ENCODE assay signal across 22 cellular contexts in genomic region chr7:46197833-46198540, GRCh38.
DNase-seq lines count a peak whose midpoint lies in the region; ATAC-seq and TF ChIP-seq lines count a peak whose summit lies in the region.
"Had no signal": no experiment of that assay in that cellular context is flagged by ENCODE, and none has a peak within 500 bp of the region (broad histone marks: within the 10 kb centered on the region; RNA-seq: fewer than 3 reads in every experiment).

No MANE protein-coding gene starts in this region.

- ATAC-seq in HG03520 (IDR thresholded peaks at IDR 0.05; ENCODE audit: unreplicated experiment), result no peak
- ATAC-seq: GM12878, HepG2 had no signal

- TF ChIP-seq CTCF in choroid plexus epithelial cell (conservative IDR thresholded peaks at IDR 0.05; ENCODE audit: low read depth, low read length) (no peak), fibroblast of villous mesenchyme (IDR thresholded peaks at IDR 0.05; ENCODE audit: insufficient read depth, low read depth, low read length) (no peak)

- DNase-seq in NCI-H446 (lab: John Stamatoyannopoulos, UW) (peak; percentile 27 to 48), choroid plexus epithelial cell (ENCODE audit: low read depth) (peak; percentile 58), fibroblast of villous mesenchyme (ENCODE audit: low read depth) (peak; percentile 74), NCI-H1417 (lab: John Stamatoyannopoulos, UW) (no peak), RPMI8226 (no peak)
- DNase-seq in activated T-cell treated with anti-CD3 and anti-CD28 coated beads, Interleukin-2, amount 50 U/mL, for 48 hours, result no peak
- DNase-seq: ACHN; BE2C; C1 segment of cervical spinal cord; CD4-positive, CD25-positive, alpha-beta regulatory T cell; CD8-positive, alpha-beta memory T cell; COR-L47; DMS 273 treated with DMSO at 0.1 percent for 48 hours; DMS53; DND-41; EL; GOT3; H9; KG1 had no signal

- H3K4me3 ChIP-seq in choroid plexus epithelial cell (ENCODE audit: low read depth, low read length) (no peak overlapping the region), fibroblast of villous mesenchyme (ENCODE audit: low read depth, low read length) (no peak overlapping the region)
- H3K4me3 ChIP-seq: GM12878 had no signal

Comparison
In these comparisons a context has a peak if more than half of its experiments do, and no peak if none do; other contexts are left out.
1. DNase-seq: peak in NCI-H446 (2 of 2), choroid plexus epithelial cell (single experiment) and fibroblast of villous mesenchyme (single experiment); none in NCI-H1417 (0 of 3), RPMI8226 (single experiment) and activated T-cell treated with anti-CD3 and anti-CD28 coated beads, Interleukin-2, amount 50 U/mL, for 48 hours (0 of 2).